In the genomic region with DNA sequence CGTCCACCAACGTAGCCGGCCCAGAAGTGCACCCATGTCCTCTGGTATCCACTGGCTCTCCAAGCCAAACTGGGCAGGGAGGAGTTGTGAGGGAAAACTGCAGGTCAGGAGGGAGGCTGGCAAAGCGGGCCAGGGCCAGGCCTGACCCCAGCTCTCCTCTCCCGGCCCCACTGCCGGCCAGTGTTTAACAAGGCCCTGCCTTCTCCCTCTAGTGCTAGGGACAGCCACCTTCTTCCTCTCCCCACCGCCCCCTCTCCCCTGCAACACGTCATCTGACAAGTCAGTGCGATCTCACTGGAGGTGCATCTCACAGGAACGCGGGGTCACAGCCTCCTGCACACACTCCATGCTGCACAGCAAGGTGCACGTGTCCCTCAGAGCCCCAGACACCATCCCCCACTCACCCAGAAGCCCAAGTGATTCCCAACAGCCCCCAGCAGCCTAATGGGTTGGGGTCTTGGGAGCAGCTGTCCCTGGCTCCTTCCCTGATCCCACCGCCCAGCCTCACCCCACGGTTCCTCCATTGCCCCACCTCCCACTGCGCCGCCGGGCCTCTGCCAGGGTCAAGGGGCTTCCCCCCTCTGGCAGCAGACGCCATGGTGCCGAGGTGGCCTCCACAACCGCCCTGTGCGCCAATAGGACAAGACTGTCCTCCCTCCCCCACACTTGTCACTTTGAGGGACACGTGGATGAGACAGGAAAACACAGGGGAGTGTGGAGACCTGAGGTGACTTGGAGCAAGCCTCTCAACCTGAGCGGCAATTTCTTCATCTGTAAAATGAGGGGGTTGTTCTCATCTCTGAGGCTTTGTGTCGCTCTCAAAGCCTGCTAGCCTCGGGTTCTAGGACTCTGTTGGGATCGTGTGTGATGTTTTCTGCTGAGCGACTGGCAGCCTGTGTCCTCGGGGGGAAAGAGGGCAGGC, we compare ENCODE assay signal across 11 cellular contexts. TPM values are rescaled to one million over a fixed set of nuclear protein-coding genes. Genes with fewer than 3 reads are reported as not detected.
DNase-seq lines count a peak whose midpoint lies in the region; ATAC-seq, FAIRE-seq and TF ChIP-seq lines count a peak whose summit lies in the region.
"Had no signal": no experiment of that assay in that cellular context is flagged by ENCODE, and none has a peak within 500 bp of the region (broad histone marks: within the 10 kb centered on the region; RNA-seq: fewer than 3 reads in every experiment).

No MANE protein-coding gene starts in this region.

- no peaks in the 10 kb centered on the region for H3K9me2 ChIP-seq in DOHH2 (replicated peaks; ENCODE audit: control insufficient read depth, low read length)

- WGBS in A549 (ENCODE audit: missing lambda C conversion rate): 87% methylated on average over 28 of the region's 28 CpGs
- 69 to 79% (median 74%) methylated on average over 17 to 28 of the region's 28 CpGs for WGBS in adrenal gland, 4 donors

- TF ChIP-seq CTCF in A549 (IDR thresholded peaks at IDR 0.05) (no peak), DOHH2 (IDR thresholded peaks at IDR 0.05; ENCODE audit: low read depth, low read length, poor library complexity, severe bottlenecking) (no peak), adrenal gland (IDR thresholded peaks at IDR 0.05) (no peak), mesothelial cell of epicardium (IDR thresholded peaks at IDR 0.05; ENCODE audit: unreplicated experiment) (no peak)

- H3K4me3 ChIP-seq in A549 (no peak overlapping the region; the same call in 2 of the 3 replicates), DOHH2 (ENCODE audit: low read length) (peak overlapping the region; percentile 65), adrenal gland (no peak overlapping the region)

- no peak for TF ChIP-seq EP300 in A549 (IDR thresholded peaks at IDR 0.05)

- H4K20me1 ChIP-seq in DOHH2 (ENCODE audit: control insufficient read depth, insufficient read depth, low read depth, low read length): 0 out of 2 replicates have a peak, but pooled peaks cover 4% of the 10 kb centered on the region

- TF ChIP-seq RAD21 in A549 (conservative IDR thresholded peaks at IDR 0.05 in 1 of 2, IDR thresholded peaks at IDR 0.05 in 1 of 2): no peak

- ATAC-seq in A549: no peak
- ATAC-seq in GM18505 (IDR thresholded peaks at IDR 0.05; ENCODE audit: unreplicated experiment): no peak

- H3K4me3 Mint-ChIP-seq in mesothelial cell of epicardium: peak overlapping the region; percentile 59

- H3K4me2 ChIP-seq in A549 (peak overlapping the region; percentile 100; the same call in 2 of the 3 replicates), DOHH2 (ENCODE audit: low read length) (peak overlapping the region; percentile 79)

- H3K9me3 Mint-ChIP-seq in mesothelial cell of epicardium: no peaks in the 10 kb centered on the region

- H3K27ac Mint-ChIP-seq in mesothelial cell of epicardium: no peak overlapping the region

- intact Hi-C loops in adrenal gland (cut with DNase I): loop anchor here in 1 of 2 donors (5.0 kb wide), 1 partner anchor 48 kb away; no protein-coding TSS in a partner anchor

- no peaks in the 10 kb centered on the region for H3K9me3 ChIP-seq in A549
- H3K9me3 ChIP-seq in DOHH2 (ENCODE audit: control insufficient read depth, insufficient read depth, low read length): no peaks in the 10 kb centered on the region
- no peaks in the 10 kb centered on the region for H3K9me3 ChIP-seq in adrenal gland (replicated peaks in 1 of 3)

- DNase-seq in A549 (ENCODE audit: low read depth in 1 of 2, low spot score in 1 of 2) (no peak), adrenal gland (no peak), mesothelial cell of epicardium (ENCODE audit: low spot score in 2 of 2, unreplicated experiment in 2 of 2) (no peak), H54 (ENCODE audit: insufficient read length, low spot score) (no peak), AG08395 (ENCODE audit: low spot score) (no peak), NCI-H1105 (lab: John Stamatoyannopoulos, UW) (no peak)
- DNase-seq: erythroblast, NCI-H1092 had no signal

- H3K27ac ChIP-seq in A549: no peak overlapping the region
- H3K27ac ChIP-seq in DOHH2 (ENCODE audit: low read depth, low read length): no peak overlapping the region
- peak overlapping the region in 4 of 5 donors; percentile 74 to 85 (median 76) for H3K27ac ChIP-seq in adrenal gland

- H3K4me1 ChIP-seq in A549 (peaks cover 13% of the 10 kb centered on the region), DOHH2 (ENCODE audit: control insufficient read depth, low read length) (peaks cover 42% of the 10 kb centered on the region), adrenal gland (replicated peaks in 1 of 2) (peaks cover 22 to 41% of the 10 kb centered on the region in 2 donors)

- FAIRE-seq in A549 (lab: Jason Lieb, UNC) (no peak), H54 (lab: Jason Lieb, UNC) (no peak)

- peaks cover 49% of the 10 kb centered on the region for H3K27me3 Mint-ChIP-seq in mesothelial cell of epicardium (ENCODE audit: low read depth)

- H3K79me2 ChIP-seq in DOHH2 (ENCODE audit: control insufficient read depth, low read length): no peaks in the 10 kb centered on the region

- peaks cover 21% of the 10 kb centered on the region for H3K4me1 Mint-ChIP-seq in mesothelial cell of epicardium

- no peak for TF ChIP-seq POLR2A in A549 (IDR thresholded peaks at IDR 0.05; ENCODE audit: low read length)
- no peak for TF ChIP-seq POLR2A in adrenal gland (IDR thresholded peaks at IDR 0.05)
- TF ChIP-seq POLR2A in GM18505 (IDR thresholded peaks at IDR 0.05; ENCODE audit: borderline replicate concordance, extremely low read depth, insufficient read depth, insufficient read length): no peak
- no peak for TF ChIP-seq POLR2A in H54 (IDR thresholded peaks at IDR 0.05; ENCODE audit: low read depth, low read length)

- POLR2A ChIA-PET in A549 (lab: Yijun Ruan, JAX): no interaction called here

- H3K36me3 Mint-ChIP-seq in mesothelial cell of epicardium: no peaks in the 10 kb centered on the region

- peaks cover 44% of the 10 kb centered on the region for H3K27me3 ChIP-seq in DOHH2 (ENCODE audit: control insufficient read depth, low read length)
- H3K27me3 ChIP-seq in adrenal gland: no peaks in the 10 kb centered on the region

- H3F3A ChIP-seq in DOHH2 (ENCODE audit: control insufficient read depth, insufficient read depth): no peaks in the 10 kb centered on the region

- CTCF ChIA-PET in A549 (lab: Yijun Ruan, JAX): interaction anchor here (3.9 to 13.8 kb wide), 5 partner anchors 16 to 136 kb away, joined by 18 to 347 read pairs (median 53); partner anchors contain the start of gene CYB561

- H3K36me3 ChIP-seq in DOHH2 (ENCODE audit: control insufficient read depth, low read length) (no peaks in the 10 kb centered on the region), adrenal gland (replicated peaks in 1 of 2) (no peaks in the 10 kb centered on the region)

TF ChIP-seq in A549, 52 proteins besides CTCF, POLR2A, EP300 and RAD21:
- TF ChIP-seq ZNF302 (CRISPR knock-in tag; IDR thresholded peaks at IDR 0.05): no peak
- TF ChIP-seq ELK1 (IDR thresholded peaks at IDR 0.05; ENCODE audit: low read depth, low read length): no peak
- no peak for TF ChIP-seq ESRRA (IDR thresholded peaks at IDR 0.05; ENCODE audit: borderline replicate concordance, low read length)
- TF ChIP-seq HOXB5 (CRISPR knock-in tag; IDR thresholded peaks at IDR 0.05): no peak
- no peak for TF ChIP-seq NFE2L2 (conservative IDR thresholded peaks at IDR 0.05; ENCODE audit: low read length)
- TF ChIP-seq KDM5A (IDR thresholded peaks at IDR 0.05): no peak

RNA-seq across cellular contexts. Expression of gene ACE, which starts 1.1 kb away (rescaled TPM):
- polyA plus RNA-seq in A549 (2011; rRNA removed) (0.22 and 0.38 TPM in 2 replicates), A549 (2017; fragmentation: RNase III; extraction: RNeasy Plus Mini Kit Qiagen cat#74134 plus additional on column Dnase treatment) (0.31 to 0.52 TPM (median 0.32 TPM) in 3 replicates), adrenal gland (10 to 100 TPM in 2 of 3 donors, 1 to 10 TPM in 1; 7.7 to 34.0 (median 16.1) TPM)
- 0.26 and 0.45 TPM in 2 replicates for polyA plus RNA-seq in A549 (2012; cell fraction: cytosol; rRNA removed)
- 0.81 and 1.6 TPM in 2 replicates for polyA plus RNA-seq in A549 (2012; cell fraction: nucleus; rRNA removed)
- polyA minus RNA-seq in A549 (2011; rRNA and poly(A)+ RNA removed): 1.4 and 1.9 TPM in 2 replicates
- total RNA-seq in adrenal gland (10 to 100 TPM in 6 of 8 donors, 1 to 10 TPM in 2; 3.3 to 49.7 (median 12.2) TPM), mesothelial cell of epicardium (2.4 to 2.9 TPM (median 2.6 TPM) in 3 replicates)

RNA-seq across cellular contexts. Expression of gene CYB561, which starts 29.6 kb away (rescaled TPM):
- polyA plus RNA-seq in A549 (2011; rRNA removed) (16.6 and 19.7 TPM in 2 replicates), A549 (2017; fragmentation: RNase III; extraction: RNeasy Plus Mini Kit Qiagen cat#74134 plus additional on column Dnase treatment) (26.8 to 29.8 TPM (median 27.2 TPM) in 3 replicates), adrenal gland (100 to 1,000 TPM in 2 of 3 donors, 10 to 100 TPM in 1; 38.8 to 116 (median 113) TPM)
- polyA plus RNA-seq in A549 (2012; cell fraction: cytosol; rRNA removed): 23.2 and 33.5 TPM in 2 replicates
- polyA plus RNA-seq in A549 (2012; cell fraction: nucleus; rRNA removed): 43.4 and 61.5 TPM in 2 replicates
- polyA minus RNA-seq in A549 (2011; rRNA and poly(A)+ RNA removed): 29.3 and 38.2 TPM in 2 replicates
- total RNA-seq in adrenal gland (100 to 1,000 TPM in 2 of 8 donors, 10 to 100 TPM in 6; 38.7 to 195 (median 68.4) TPM), mesothelial cell of epicardium (20.4 to 21.5 TPM (median 20.5 TPM) in 3 replicates)
- total RNA-seq: G401 had no signal

RNA-seq across cellular contexts. Expression of gene KCNH6, which starts 47.4 kb away (rescaled TPM):
- not detected in 2 replicates for polyA plus RNA-seq in A549 (2011; rRNA removed)
- not detected in 2 replicates for polyA plus RNA-seq in A549 (2012; cell fraction: cytosol; rRNA removed)
- polyA plus RNA-seq in A549 (2012; cell fraction: nucleus; rRNA removed): 0.01 TPM in 1 of 2 replicates, not detected in the other
- not detected in 3 replicates for polyA plus RNA-seq in A549 (2017; fragmentation: RNase III; extraction: RNeasy Plus Mini Kit Qiagen cat#74134 plus additional on column Dnase treatment)
- not detected in 2 replicates for polyA minus RNA-seq in A549 (2011; rRNA and poly(A)+ RNA removed)
- under 1 TPM in 3 of 8 donors, not detected in 5; 0.17 to 0.41 (median 0.39) TPM for total RNA-seq in adrenal gland
- under 1 TPM in 1 of 3 donors, not detected in 2; 0.32 TPM for polyA plus RNA-seq in adrenal gland
- total RNA-seq in mesothelial cell of epicardium: 0.16 TPM in 1 of 3 replicates, not detected in the others
- total RNA-seq: G401 had no signal

Comparison
In these comparisons a context has a peak if more than half of its experiments do, and no peak if none do; other contexts are left out.
1. H3K27ac ChIP-seq: peak in adrenal gland (4 of 5); none in A549 (0 of 2) and DOHH2 (single experiment).